In the genomic region with DNA sequence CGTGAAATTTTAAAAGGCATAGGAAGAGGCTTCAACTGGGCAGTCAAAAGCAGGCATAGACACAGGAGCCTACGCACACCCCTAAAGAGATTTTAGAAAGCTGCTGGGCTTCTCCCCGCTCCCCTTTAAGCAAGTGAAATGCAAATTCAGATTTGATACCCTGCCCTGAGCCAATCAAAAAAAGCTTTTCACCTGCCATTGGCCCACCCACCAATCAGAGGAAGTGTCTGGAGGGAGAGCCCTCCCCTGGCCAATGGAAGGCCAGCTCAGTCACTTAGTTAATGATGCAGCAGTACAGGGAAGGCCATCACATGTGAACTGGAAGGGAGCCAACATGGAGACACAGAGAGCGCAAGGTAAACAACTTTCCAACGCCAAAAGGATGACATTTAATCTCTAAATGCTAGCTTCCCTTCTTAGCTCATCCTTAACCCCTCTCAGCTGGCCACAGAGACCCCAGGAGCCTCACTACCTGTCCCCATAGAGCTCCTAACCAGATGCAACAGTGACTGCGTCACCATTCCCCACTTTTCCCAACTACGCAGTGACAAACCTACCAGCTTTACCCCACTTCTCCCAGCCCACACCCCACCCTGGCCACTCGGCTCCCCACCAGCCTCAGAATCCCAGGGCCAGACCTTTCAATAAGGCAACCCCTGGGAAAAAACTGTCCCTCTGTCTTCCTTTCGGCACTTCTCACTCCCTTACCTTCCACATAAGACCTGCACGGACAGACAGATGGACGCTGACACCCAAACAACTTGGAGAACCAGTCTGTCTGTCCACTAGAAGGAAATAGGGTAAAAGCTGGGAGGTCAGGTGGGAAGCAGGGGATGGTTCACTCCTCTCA, we compare ENCODE assay signal across 8 cellular contexts.
DNase-seq lines count a peak whose midpoint lies in the region; ATAC-seq lines count a peak whose summit lies in the region.

No MANE protein-coding gene starts in this region.

- peaks cover 68% of the 10 kb centered on the region for H3K4me1 Mint-ChIP-seq in activated CD4-positive, alpha-beta memory T cell treated with anti-CD3 and anti-CD28 coated beads, Interleukin-2, amount 10 ng/mL, durations not matched to agents 7 days and 5 days
- peaks cover 84% of the 10 kb centered on the region for H3K4me1 Mint-ChIP-seq in stimulated activated naive CD8-positive, alpha-beta T cell treated with anti-CD3 and anti-CD28 coated beads, Interleukin-15, Interleukin-2, amounts not matched to agents 100 ng/mL and 50 ng/mL, for 24 hours (ENCODE audit: low read depth)

- no peak overlapping the region for H3K14ac ChIP-seq in neuronal stem cell (ENCODE audit: low read length)

- H4K91ac ChIP-seq in neuronal stem cell (ENCODE audit: low read depth, low read length, poor library complexity), result no peak overlapping the region

- DNase-seq in Daoy (ENCODE audit: low read depth) (peak; percentile 30), HK-2 (ENCODE audit: unreplicated experiment) (peak; percentile 62), neuronal stem cell (ENCODE audit: low spot score) (no peak)
- peak; percentile 46 for DNase-seq in activated CD4-positive, alpha-beta memory T cell treated with anti-CD3 and anti-CD28 coated beads, Interleukin-2, amount 10 ng/mL, durations not matched to agents 7 days and 5 days

- no peak overlapping the region for H2AFZ ChIP-seq in neuronal stem cell (ENCODE audit: low read length)

- H3K4me3 ChIP-seq in endocrine pancreas (ENCODE audit: control insufficient read depth, insufficient read depth, low read length) (peak overlapping the region; percentile 93), muscle layer of colon (ENCODE audit: low read depth in 1 of 2, low read length in 2 of 2) (peak overlapping the region; percentile 90 to 98), neuronal stem cell (ENCODE audit: low read length in 2 of 2) (no peak overlapping the region)

- no peak overlapping the region for H2BK5ac ChIP-seq in neuronal stem cell (ENCODE audit: low read length)

- WGBS in neuronal stem cell (ENCODE audit: extremely low coverage in 2 of 2, insufficient read length in 2 of 2, insufficient replicate concordance in 1 of 2), 2 donors, result no CpG with 5 or more reads among the region's 11 CpGs

- no peaks in the 10 kb centered on the region for H3K4me1 ChIP-seq in endocrine pancreas (ENCODE audit: control insufficient read depth, insufficient read depth, low read length)
- peaks cover 63% of the 10 kb centered on the region for H3K4me1 ChIP-seq in muscle layer of colon (ENCODE audit: insufficient read depth, low read length)
- peaks cover 4% of the 10 kb centered on the region in 2 donors for H3K4me1 ChIP-seq in neuronal stem cell (ENCODE audit: control insufficient read depth in 2 of 2, insufficient read depth in 1 of 2, low read depth in 1 of 2, low read length in 2 of 2)

- no peaks in the 10 kb centered on the region for H3K9me3 ChIP-seq in endocrine pancreas (ENCODE audit: control insufficient read depth, low read length)
- H3K9me3 ChIP-seq in muscle layer of colon (ENCODE audit: low read length), result no peaks in the 10 kb centered on the region
- H3K9me3 ChIP-seq in neuronal stem cell (replicated peaks in 1 of 2; ENCODE audit: control insufficient read depth in 2 of 2, insufficient read depth in 1 of 2, low read depth in 1 of 2, low read length in 2 of 2), result no peaks in the 10 kb centered on the region

- H4K8ac ChIP-seq in neuronal stem cell (ENCODE audit: low read depth, low read length), result no peak overlapping the region

- H2BK15ac ChIP-seq in neuronal stem cell (ENCODE audit: low read length), result no peak overlapping the region

- no peak overlapping the region for H3K4me2 ChIP-seq in neuronal stem cell (ENCODE audit: insufficient read depth, low read length, poor library complexity, severe bottlenecking)

- H3K27me3 Mint-ChIP-seq in activated CD4-positive, alpha-beta memory T cell treated with anti-CD3 and anti-CD28 coated beads, Interleukin-2, amount 10 ng/mL, durations not matched to agents 7 days and 5 days, result no peaks in the 10 kb centered on the region
- no peaks in the 10 kb centered on the region for H3K27me3 Mint-ChIP-seq in stimulated activated naive CD8-positive, alpha-beta T cell treated with anti-CD3 and anti-CD28 coated beads, Interleukin-15, Interleukin-2, amounts not matched to agents 100 ng/mL and 50 ng/mL, for 24 hours

- H3K4ac ChIP-seq in neuronal stem cell (ENCODE audit: low read length), result no peak overlapping the region

- ATAC-seq in GM21360 (IDR thresholded peaks at IDR 0.05; ENCODE audit: unreplicated experiment), result peak; percentile 58

- H3K9ac ChIP-seq in endocrine pancreas (ENCODE audit: control insufficient read depth, insufficient read depth, low read length) (peak overlapping the region; percentile 93), muscle layer of colon (ENCODE audit: low read length) (peak overlapping the region; percentile 100), neuronal stem cell (ENCODE audit: low read depth, low read length, poor library complexity) (no peak overlapping the region)

- H3K27ac ChIP-seq in muscle layer of colon (ENCODE audit: low read depth, low read length), result peak overlapping the region; percentile 100
- H3K27ac ChIP-seq in neuronal stem cell (replicated peaks; ENCODE audit: low read length), result no peak overlapping the region

- POLR2A ChIA-PET in activated CD4-positive, alpha-beta memory T cell treated with anti-CD3 and anti-CD28 coated beads, Interleukin-2, amount 10 ng/mL, durations not matched to agents 7 days and 5 days (lab: Charles Lee), result interaction anchor here (1.0 to 9.7 kb wide), 11 partner anchors 10 to 62 kb away, joined by 3 to 151 read pairs (median 6); no protein-coding TSS in a partner anchor

- H2BK120ac ChIP-seq in neuronal stem cell (ENCODE audit: low read depth, low read length), result no peak overlapping the region

- no peak overlapping the region for H2AK5ac ChIP-seq in neuronal stem cell (ENCODE audit: low read depth, low read length)

- peak overlapping the region; percentile 74 for H3K27ac Mint-ChIP-seq in activated CD4-positive, alpha-beta memory T cell treated with anti-CD3 and anti-CD28 coated beads, Interleukin-2, amount 10 ng/mL, durations not matched to agents 7 days and 5 days
- peak overlapping the region; percentile 95 for H3K27ac Mint-ChIP-seq in stimulated activated naive CD8-positive, alpha-beta T cell treated with anti-CD3 and anti-CD28 coated beads, Interleukin-15, Interleukin-2, amounts not matched to agents 100 ng/mL and 50 ng/mL, for 24 hours

- peaks cover 47% of the 10 kb centered on the region for H3K36me3 Mint-ChIP-seq in activated CD4-positive, alpha-beta memory T cell treated with anti-CD3 and anti-CD28 coated beads, Interleukin-2, amount 10 ng/mL, durations not matched to agents 7 days and 5 days (ENCODE audit: low read depth)
- H3K36me3 Mint-ChIP-seq in stimulated activated naive CD8-positive, alpha-beta T cell treated with anti-CD3 and anti-CD28 coated beads, Interleukin-15, Interleukin-2, amounts not matched to agents 100 ng/mL and 50 ng/mL, for 24 hours (ENCODE audit: low read depth), result peaks cover 29% of the 10 kb centered on the region

- H3K23ac ChIP-seq in neuronal stem cell (ENCODE audit: low read depth, low read length, poor library complexity), result no peak overlapping the region

- no peaks in the 10 kb centered on the region for H3K79me1 ChIP-seq in neuronal stem cell (ENCODE audit: low read depth, low read length)

- CTCF ChIA-PET in activated CD4-positive, alpha-beta memory T cell treated with anti-CD3 and anti-CD28 coated beads, Interleukin-2, amount 10 ng/mL, durations not matched to agents 7 days and 5 days (lab: Charles Lee), result interaction anchor here (0.8 to 12.4 kb wide), 12 partner anchors 10 to 140 kb away, joined by 3 to 297 read pairs (median 6); no protein-coding TSS in a partner anchor

- no peak overlapping the region for H3K18ac ChIP-seq in neuronal stem cell (ENCODE audit: low read length)

- no peaks in the 10 kb centered on the region for H3K27me3 ChIP-seq in endocrine pancreas (ENCODE audit: control insufficient read depth, insufficient read depth, low read length)
- H3K27me3 ChIP-seq in muscle layer of colon (ENCODE audit: control insufficient read depth in 1 of 2, insufficient read depth in 2 of 2, low read length in 2 of 2), result no peaks in the 10 kb centered on the region
- H3K27me3 ChIP-seq in neuronal stem cell (ENCODE audit: control insufficient read depth in 3 of 3, insufficient read depth in 3 of 3, low read depth in 1 of 3, low read length in 3 of 3), result no peaks in the 10 kb centered on the region

- no peaks in the 10 kb centered on the region for H3K9me3 Mint-ChIP-seq in activated CD4-positive, alpha-beta memory T cell treated with anti-CD3 and anti-CD28 coated beads, Interleukin-2, amount 10 ng/mL, durations not matched to agents 7 days and 5 days
- H3K9me3 Mint-ChIP-seq in stimulated activated naive CD8-positive, alpha-beta T cell treated with anti-CD3 and anti-CD28 coated beads, Interleukin-15, Interleukin-2, amounts not matched to agents 100 ng/mL and 50 ng/mL, for 24 hours, result no peaks in the 10 kb centered on the region

- peaks cover 7% of the 10 kb centered on the region for H3K36me3 ChIP-seq in endocrine pancreas (ENCODE audit: control insufficient read depth, insufficient read depth, low read length)
- peaks cover 13% of the 10 kb centered on the region for H3K36me3 ChIP-seq in muscle layer of colon (ENCODE audit: insufficient read depth, low read length)
- peaks cover 0 to 24% of the 10 kb centered on the region in 2 donors for H3K36me3 ChIP-seq in neuronal stem cell (replicated peaks in 1 of 2; ENCODE audit: control insufficient read depth in 2 of 2, insufficient read depth in 2 of 2, low read length in 2 of 2)

- no peak overlapping the region for H2BK12ac ChIP-seq in neuronal stem cell (ENCODE audit: low read length)

- peak overlapping the region; percentile 65 for H3K4me3 Mint-ChIP-seq in activated CD4-positive, alpha-beta memory T cell treated with anti-CD3 and anti-CD28 coated beads, Interleukin-2, amount 10 ng/mL, durations not matched to agents 7 days and 5 days
- peak overlapping the region; percentile 84 for H3K4me3 Mint-ChIP-seq in stimulated activated naive CD8-positive, alpha-beta T cell treated with anti-CD3 and anti-CD28 coated beads, Interleukin-15, Interleukin-2, amounts not matched to agents 100 ng/mL and 50 ng/mL, for 24 hours

Comparison
In these comparisons a context has a peak if more than half of its experiments do, and no peak if none do; other contexts are left out.
1. H3K4me3 ChIP-seq: peak in endocrine pancreas (single experiment) and muscle layer of colon (2 of 2); none in neuronal stem cell (0 of 2).